28 cellular contexts compared by ENCODE assay signal in genomic region chr5:88401671-88402070, GRCh38.
"Had no signal": no experiment of that assay in that cellular context is flagged by ENCODE, and none has a peak within 500 bp of the region (broad histone marks: within the 10 kb centered on the region; RNA-seq: fewer than 3 reads in every experiment).

No MANE protein-coding gene starts in this region.

- H3K27ac ChIP-seq: brain microvascular endothelial cell, cardiac muscle cell, SJSA1 had no signal

- H3K27ac Mint-ChIP-seq: activated CD8-positive, alpha-beta T cell treated with anti-CD3 and anti-CD28 coated beads, Interleukin-2, amount 10 ng/mL, durations not matched to agents 7 days and 5 days; activated naive CD4-positive, alpha-beta T cell treated with anti-CD3 and anti-CD28 coated beads, Interleukin-2, amount 50 U/mL, for 24 hours; activated T-cell treated with anti-CD3 and anti-CD28 coated beads, Interleukin-2, amount 50 U/mL, for 24 hours; activated T-helper 1 cell treated with anti-CD3 and anti-CD28 coated beads, Interleukin-12 subunit alpha, Interleukin-12 subunit beta, Interleukin-2, Interleukin-4 antibody, amounts not matched to agents 30 ng/mL and 10 ng/mL and 1 ng/mL, durations not matched to agents 14 hours and 24 hours and 36 hours; T-helper 1 cell treated with Interleukin-12 subunit alpha and Interleukin-12 subunit beta and Interleukin-4 antibody, amounts not matched to agents 30 μg/mL and 1 μg/mL, for 36 hours had no signal

- H3K4me3 Mint-ChIP-seq: activated CD8-positive, alpha-beta T cell treated with anti-CD3 and anti-CD28 coated beads, Interleukin-2, amount 10 ng/mL, durations not matched to agents 7 days and 5 days; activated naive CD4-positive, alpha-beta T cell treated with anti-CD3 and anti-CD28 coated beads, Interleukin-2, amount 50 U/mL, for 24 hours; activated T-cell treated with anti-CD3 and anti-CD28 coated beads, Interleukin-2, amount 50 U/mL, for 24 hours; activated T-helper 1 cell treated with anti-CD3 and anti-CD28 coated beads, Interleukin-12 subunit alpha, Interleukin-12 subunit beta, Interleukin-2, Interleukin-4 antibody, amounts not matched to agents 30 ng/mL and 10 ng/mL and 1 ng/mL, durations not matched to agents 14 hours and 24 hours and 36 hours; T-helper 1 cell treated with Interleukin-12 subunit alpha and Interleukin-12 subunit beta and Interleukin-4 antibody, amounts not matched to agents 30 μg/mL and 1 μg/mL, for 36 hours had no signal

- H3K4me1 Mint-ChIP-seq: activated naive CD4-positive, alpha-beta T cell treated with anti-CD3 and anti-CD28 coated beads, Interleukin-2, amount 50 U/mL, for 24 hours had no signal

- FAIRE-seq: K562 had no signal

- ATAC-seq: activated CD4-positive, CD25-positive, alpha-beta regulatory T cell treated with anti-CD3 and anti-CD28 coated beads, Interleukin-2, amount 50 U/mL, for 24 hours; activated CD8-positive, alpha-beta T cell treated with anti-CD3 and anti-CD28 coated beads, Interleukin-2, amount 10 ng/mL, durations not matched to agents 7 days and 5 days; K562; Panc1 had no signal

- H3K27me3 ChIP-seq: brain microvascular endothelial cell had no signal

- H3K9me3 Mint-ChIP-seq: activated naive CD4-positive, alpha-beta T cell treated with anti-CD3 and anti-CD28 coated beads, Interleukin-2, amount 50 U/mL, for 24 hours; activated T-cell treated with anti-CD3 and anti-CD28 coated beads, Interleukin-2, amount 50 U/mL, for 24 hours; activated T-helper 1 cell treated with anti-CD3 and anti-CD28 coated beads, Interleukin-12 subunit alpha, Interleukin-12 subunit beta, Interleukin-2, Interleukin-4 antibody, amounts not matched to agents 30 ng/mL and 10 ng/mL and 1 ng/mL, durations not matched to agents 14 hours and 24 hours and 36 hours; T-helper 1 cell treated with Interleukin-12 subunit alpha and Interleukin-12 subunit beta and Interleukin-4 antibody, amounts not matched to agents 30 μg/mL and 1 μg/mL, for 36 hours had no signal

- H3K36me3 Mint-ChIP-seq: activated naive CD4-positive, alpha-beta T cell treated with anti-CD3 and anti-CD28 coated beads, Interleukin-2, amount 50 U/mL, for 24 hours had no signal

- H3K4me3 ChIP-seq: cardiac muscle cell, K562, SJSA1 had no signal

- DNase-seq: activated CD4-positive, alpha-beta T cell treated with anti-CD3 and anti-CD28 coated beads for 4 hours; activated CD8-positive, alpha-beta T cell treated with anti-CD3 and anti-CD28 coated beads, Interleukin-2, amount 10 ng/mL, durations not matched to agents 7 days and 5 days; activated effector memory CD4-positive, alpha-beta T cell treated with Interleukin-2 at 50 U/mL for 16 hours; activated naive CD4-positive, alpha-beta T cell; activated T-cell treated with anti-CD3 and anti-CD28 coated beads, Interleukin-2, amount 50 U/mL, for 24 hours; aorta; brain microvascular endothelial cell; Karpas-422; NCI-H1105 treated with DMSO at 0.1 percent for 48 hours; NCI-H1436 treated with DMSO at 0.1 percent for 48 hours; NCI-H187; NCI-H2081; NCI-H2171; NCI-H2227 treated with DMSO at 0.1 percent for 48 hours; NCI-H446 treated with DMSO at 0.1 percent for 48 hours; NCI-H524 treated with DMSO at 0.1 percent for 48 hours; NCI-H774; NK-92 treated with Interleukin-12 subunit alpha and Interleukin-12 subunit beta, amount 100 ng/mL, for 24 hours; OCI-M1; SHP77 had no signal

- H3K9me3 ChIP-seq: SJSA1 had no signal

- H3K36me3 ChIP-seq: brain microvascular endothelial cell, cardiac muscle cell, SJSA1 had no signal
